In the genomic region with DNA sequence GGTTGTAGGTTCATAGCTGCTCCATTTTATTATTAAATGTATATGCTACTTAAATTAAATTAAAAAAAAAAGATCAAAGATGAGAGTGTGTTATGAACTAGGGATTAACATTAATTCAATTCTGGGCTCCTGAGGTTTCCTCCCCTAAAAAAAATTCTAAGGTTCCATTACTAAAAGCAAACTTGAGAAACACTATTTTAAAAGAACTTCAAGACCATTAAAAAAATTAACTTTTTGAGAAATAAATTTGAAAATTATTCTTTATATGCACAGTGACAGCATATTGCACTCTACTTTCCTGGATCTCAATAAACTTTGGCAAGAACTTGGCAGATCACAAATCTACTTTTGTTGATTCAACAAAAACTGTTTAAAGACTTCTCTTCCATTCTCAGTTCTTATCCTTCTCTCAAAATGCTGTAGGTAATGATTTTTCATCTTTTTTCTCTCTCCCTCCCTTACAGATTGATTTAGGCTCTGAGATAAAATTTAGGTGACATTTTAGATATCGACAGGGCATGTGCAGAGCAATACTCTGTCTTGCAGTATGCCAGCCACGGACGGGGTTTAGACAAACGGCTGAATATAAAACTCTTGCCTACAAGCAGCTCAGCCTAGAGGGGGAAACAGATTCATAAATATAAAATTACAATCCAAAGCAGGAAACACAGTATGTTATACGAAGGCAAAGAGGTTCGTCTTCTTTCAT, we compare ENCODE assay signal across 9 cellular contexts. TPM values are rescaled to one million over a fixed set of nuclear protein-coding genes. Genes with fewer than 3 reads are reported as not detected.
DNase-seq lines count a peak whose midpoint lies in the region; ATAC-seq, FAIRE-seq and TF ChIP-seq lines count a peak whose summit lies in the region.
"Had no signal": no experiment of that assay in that cellular context is flagged by ENCODE, and none has a peak within 500 bp of the region (broad histone marks: within the 10 kb centered on the region; RNA-seq: fewer than 3 reads in every experiment).

No MANE protein-coding gene starts in this region.

- H3K9ac ChIP-seq in BLaER1 treated with 17β-estradiol and CSF1 and Interleukin-3, amounts not matched to agents 10 nM and 100 nM, result peak overlapping the region; percentile 82 to 92 (median 86)

- no peak for FAIRE-seq in GM12891 (lab: Jason Lieb, UNC)

- peak overlapping the region; percentile 59 to 89 (median 77) for H3K4me2 ChIP-seq in BLaER1 treated with 17β-estradiol and CSF1 and Interleukin-3, amounts not matched to agents 10 nM and 100 nM

- H3K27ac ChIP-seq in BLaER1 treated with 17β-estradiol and CSF1 and Interleukin-3, amounts not matched to agents 10 nM and 100 nM, result peak overlapping the region; percentile 63 to 85 (median 81); a peak in 21 of 22 replicates
- H3K27ac ChIP-seq in layer of hippocampus (ENCODE audit: low read depth, low read length) (peak overlapping the region; percentile 87), testis (peak overlapping the region; percentile 80 to 83)

- TF ChIP-seq POLR2A in testis (IDR thresholded peaks at IDR 0.05), result no peak
- TF ChIP-seq POLR2A in GM12891 (IDR thresholded peaks at IDR 0.05; ENCODE audit: low read depth, low read length), result no peak

- no peak for TF ChIP-seq CTCF in astrocyte of the spinal cord (IDR thresholded peaks at IDR 0.05; ENCODE audit: low read depth, low read length)
- no peak for TF ChIP-seq CTCF in testis (IDR thresholded peaks at IDR 0.05)

- no peaks in the 10 kb centered on the region for H3K27me3 ChIP-seq in BLaER1 treated with 17β-estradiol and CSF1 and Interleukin-3, amounts not matched to agents 10 nM and 100 nM
- H3K27me3 ChIP-seq in layer of hippocampus (ENCODE audit: control insufficient read depth, insufficient read depth, low read length) (no peaks in the 10 kb centered on the region), testis (no peaks in the 10 kb centered on the region)

- no peak for DNase-seq in astrocyte of the spinal cord (ENCODE audit: low read depth, low spot score)
- no peak for DNase-seq in testis
- no peak for DNase-seq in GDM1 (lab: John Stamatoyannopoulos, UW)
- no peak for DNase-seq in GM12891 (ENCODE audit: insufficient read length, low spot score)

- intact Hi-C loops in testis (cut with DNase I; ENCODE audit: low total_unique reads), result no loop called here

- H3K36me3 ChIP-seq in BLaER1 treated with 17β-estradiol and CSF1 and Interleukin-3, amounts not matched to agents 10 nM and 100 nM, result peaks cover 0 to 15% (median 11%) of the 10 kb centered on the region in 11 experiments; a peak in 12 of 22 replicates
- no peaks in the 10 kb centered on the region for H3K36me3 ChIP-seq in testis (ENCODE audit: low read depth, missing control alignments)

- H3K9me3 ChIP-seq in BLaER1 treated with 17β-estradiol and CSF1 and Interleukin-3, amounts not matched to agents 10 nM and 100 nM (replicated peaks in 1 of 11), result no peaks in the 10 kb centered on the region; a peak in 1 of 22 replicates
- no peaks in the 10 kb centered on the region for H3K9me3 ChIP-seq in testis

- ATAC-seq in GM19467 (IDR thresholded peaks at IDR 0.05; ENCODE audit: unreplicated experiment), result peak; percentile 30
- peak; percentile 26 for ATAC-seq in HG03520 (IDR thresholded peaks at IDR 0.05; ENCODE audit: unreplicated experiment)

- 0% methylated on average over 6 of the region's 6 CpGs for WGBS in testis, 2 donors

- peaks cover 0 to 43% (median 38%) of the 10 kb centered on the region in 11 experiments; a peak in 20 of 22 replicates for H4K20me1 ChIP-seq in BLaER1 treated with 17β-estradiol and CSF1 and Interleukin-3, amounts not matched to agents 10 nM and 100 nM

- H3K4me3 ChIP-seq in BLaER1 treated with 17β-estradiol and CSF1 and Interleukin-3, amounts not matched to agents 10 nM and 100 nM, result peak overlapping the region; percentile 71 to 98 (median 96); a peak in 19 of 20 replicates
- peak overlapping the region; percentile 55 for H3K4me3 ChIP-seq in astrocyte of the spinal cord (ENCODE audit: low read depth, low read length)
- peak overlapping the region; percentile 80 to 86 for H3K4me3 ChIP-seq in testis

- in situ Hi-C loops in astrocyte of the spinal cord (cut with HindIII; ENCODE audit: low sequenced_read_pairs), result no loop called here

- peaks cover 27 to 39% (median 33%) of the 10 kb centered on the region in 10 experiments for H3K4me1 ChIP-seq in BLaER1 treated with 17β-estradiol and CSF1 and Interleukin-3, amounts not matched to agents 10 nM and 100 nM
- peaks cover 19% of the 10 kb centered on the region for H3K4me1 ChIP-seq in testis

TF ChIP-seq in GM12891, 5 proteins besides CTCF, POLR2A, EP300 and RAD21:
- no peak for TF ChIP-seq SPI1 (IDR thresholded peaks at IDR 0.05; ENCODE audit: low read depth, low read length)

RNA-seq across cellular contexts. Expression of a gene that starts 0.6 kb away (rescaled TPM):
- total RNA-seq in testis, result 1 to 10 TPM; 5.9 TPM
- 3.3 TPM for polyA plus RNA-seq in testis (ENCODE audit: insufficient read depth, low read depth, low replicate concordance)
- polyA plus RNA-seq in GM12891 (2012; ENCODE audit: low read depth, missing spikeins), result 6.9 TPM

RNA-seq across cellular contexts. Expression of a gene that starts 29.2 kb away (rescaled TPM):
- total RNA-seq in testis, result 10 to 100 TPM; 16.1 to 25.0 TPM
- 19.8 TPM for polyA plus RNA-seq in testis (ENCODE audit: insufficient read depth, low read depth, low replicate concordance)
- 0.06 TPM for polyA plus RNA-seq in GM12891 (2012; ENCODE audit: low read depth, missing spikeins)
- total RNA-seq: M059J had no signal
